Comparison of ENCODE assay signal across 1 cellular context in the genomic region with DNA sequence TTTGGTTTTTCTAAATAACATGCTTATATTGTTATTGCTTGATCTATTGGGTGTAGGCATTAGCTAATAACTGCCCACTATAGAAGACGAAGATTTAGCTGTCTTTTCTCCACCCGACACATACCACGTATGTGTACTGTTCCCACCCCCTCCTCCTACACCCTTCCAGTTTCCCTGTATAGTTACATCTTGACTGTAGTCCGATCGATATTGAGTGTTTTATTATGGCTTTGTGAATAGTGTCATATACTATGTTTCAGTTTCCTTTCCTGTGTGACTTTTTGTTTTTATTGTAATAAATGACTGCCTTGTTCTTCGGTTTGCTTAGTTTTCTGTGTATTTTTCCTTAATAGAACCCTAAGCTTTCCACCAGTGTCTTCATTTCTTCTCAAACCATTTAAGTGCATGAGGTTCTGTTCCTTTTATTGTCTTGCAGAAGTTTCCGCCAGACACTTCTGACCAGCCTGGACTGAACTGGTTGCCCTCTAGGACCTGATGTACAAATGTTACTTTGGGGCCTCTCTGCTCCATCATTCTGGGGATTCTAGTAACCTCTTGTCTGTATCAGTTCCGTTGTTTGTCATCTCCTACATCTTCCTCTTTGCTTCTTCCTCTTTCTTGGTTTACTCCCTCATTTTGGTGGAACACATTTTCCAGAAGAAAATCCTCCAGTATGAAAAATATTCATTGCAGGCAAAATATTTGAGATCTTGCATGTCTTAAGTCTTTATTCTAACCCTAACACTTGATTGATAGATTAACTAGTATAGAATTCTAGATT.
TF ChIP-seq lines count a peak whose summit lies in the region.

No MANE protein-coding gene starts in this region.

TF ChIP-seq in GM12878, 131 proteins besides CTCF, POLR2A, EP300 and RAD21 (continued from another document and continues in another):
- TF ChIP-seq CBX5 (IDR thresholded peaks at IDR 0.05; ENCODE audit: low read depth) (0 out of 2 replicates have a peak, but pooled peaks have one; percentile 17), MYB (IDR thresholded peaks at IDR 0.05; ENCODE audit: borderline replicate concordance, low read depth, low read length) (no peak), BCL11A (IDR thresholded peaks at IDR 0.05; ENCODE audit: low read depth, low read length) (peak; percentile 43; the same call in 1 of the 2 replicates), TCF3 (IDR thresholded peaks at IDR 0.05; ENCODE audit: borderline replicate concordance, insufficient read depth, low read depth, low read length) (no peak), NR2C2 (IDR thresholded peaks at IDR 0.05; ENCODE audit: borderline replicate concordance, control insufficient read depth, insufficient read length, low read depth) (no peak), EED (IDR thresholded peaks at IDR 0.05; ENCODE audit: low read depth) (peak; percentile 66; the same call in 1 of the 2 replicates), ZZZ3 (IDR thresholded peaks at IDR 0.05; ENCODE audit: control insufficient read depth, insufficient read length, low read depth) (no peak), ATF7 (IDR thresholded peaks at IDR 0.05; ENCODE audit: low read depth) (no peak), TARDBP (IDR thresholded peaks at IDR 0.05; ENCODE audit: borderline replicate concordance) (no peak), IKZF2 (IDR thresholded peaks at IDR 0.05) (peak; percentile 80 to 82), NFYA (IDR thresholded peaks at IDR 0.05; ENCODE audit: borderline replicate concordance, low read depth, low read length) (no peak), ZNF622 (IDR thresholded peaks at IDR 0.05) (no peak), ASH2L (IDR thresholded peaks at IDR 0.05; ENCODE audit: borderline replicate concordance, low read depth) (no peak), NFIC (IDR thresholded peaks at IDR 0.05; ENCODE audit: low read depth, low read length) (peak; percentile 78), WRNIP1 (IDR thresholded peaks at IDR 0.05; ENCODE audit: borderline replicate concordance, low read depth, low read length) (no peak), MEF2A (IDR thresholded peaks at IDR 0.05; ENCODE audit: insufficient read depth, low read depth, low read length) (0 out of 2 replicates have a peak, but pooled peaks have one; percentile 17), YY1 (IDR thresholded peaks at IDR 0.05; ENCODE audit: low read depth, low read length) (0 out of 2 replicates have a peak, but pooled peaks have one; percentile 22), CBX3 (IDR thresholded peaks at IDR 0.05; ENCODE audit: borderline replicate concordance, low read depth) (no peak), SREBF1 (IDR thresholded peaks at IDR 0.05; ENCODE audit: low read length) (no peak), JUND (IDR thresholded peaks at IDR 0.05; ENCODE audit: low read depth, low read length) (no peak), RFX5 (IDR thresholded peaks at IDR 0.05; ENCODE audit: low read depth, low read length) (no peak), CHD4 (IDR thresholded peaks at IDR 0.05) (no peak), LARP7 (IDR thresholded peaks at IDR 0.05) (no peak), SUPT20H (IDR thresholded peaks at IDR 0.05; ENCODE audit: borderline replicate concordance, control insufficient read depth, low read depth, low read length) (no peak), SREBF2 (IDR thresholded peaks at IDR 0.05; ENCODE audit: low read length) (no peak), CHD2 (IDR thresholded peaks at IDR 0.05; ENCODE audit: borderline replicate concordance, low read depth, low read length) (no peak), ZNF274 (IDR thresholded peaks at IDR 0.05; ENCODE audit: insufficient read depth, insufficient read length) (no peak), SP1 (IDR thresholded peaks at IDR 0.05; ENCODE audit: low read depth, low read length) (peak; percentile 57), BHLHE40 (IDR thresholded peaks at IDR 0.05; ENCODE audit: borderline replicate concordance in 1 of 2, low read depth in 2 of 2, low read length in 1 of 2) (no peak), HCFC1 (IDR thresholded peaks at IDR 0.05; ENCODE audit: low read length) (no peak), RUNX3 (IDR thresholded peaks at IDR 0.05; ENCODE audit: low read length) (peak; percentile 68), JUNB (IDR thresholded peaks at IDR 0.05) (peak; percentile 67), DPF2 (IDR thresholded peaks at IDR 0.05) (0 out of 2 replicates have a peak, but pooled peaks have one; percentile 31), CHD1 (IDR thresholded peaks at IDR 0.05; ENCODE audit: low read depth, low read length) (no peak)
- TF ChIP-seq, protein P1, sequence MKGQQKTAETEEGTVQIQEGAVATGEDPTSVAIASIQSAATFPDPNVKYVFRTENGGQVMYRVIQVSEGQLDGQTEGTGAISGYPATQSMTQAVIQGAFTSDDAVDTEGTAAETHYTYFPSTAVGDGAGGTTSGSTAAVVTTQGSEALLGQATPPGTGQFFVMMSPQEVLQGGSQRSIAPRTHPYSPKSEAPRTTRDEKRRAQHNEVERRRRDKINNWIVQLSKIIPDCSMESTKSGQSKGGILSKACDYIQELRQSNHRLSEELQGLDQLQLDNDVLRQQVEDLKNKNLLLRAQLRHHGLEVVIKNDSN (IDR thresholded peaks at IDR 0.05; ENCODE audit: borderline replicate concordance, extremely low read length, insufficient read depth, low read depth, low read length): no peak
- TF ChIP-seq, protein P2, sequence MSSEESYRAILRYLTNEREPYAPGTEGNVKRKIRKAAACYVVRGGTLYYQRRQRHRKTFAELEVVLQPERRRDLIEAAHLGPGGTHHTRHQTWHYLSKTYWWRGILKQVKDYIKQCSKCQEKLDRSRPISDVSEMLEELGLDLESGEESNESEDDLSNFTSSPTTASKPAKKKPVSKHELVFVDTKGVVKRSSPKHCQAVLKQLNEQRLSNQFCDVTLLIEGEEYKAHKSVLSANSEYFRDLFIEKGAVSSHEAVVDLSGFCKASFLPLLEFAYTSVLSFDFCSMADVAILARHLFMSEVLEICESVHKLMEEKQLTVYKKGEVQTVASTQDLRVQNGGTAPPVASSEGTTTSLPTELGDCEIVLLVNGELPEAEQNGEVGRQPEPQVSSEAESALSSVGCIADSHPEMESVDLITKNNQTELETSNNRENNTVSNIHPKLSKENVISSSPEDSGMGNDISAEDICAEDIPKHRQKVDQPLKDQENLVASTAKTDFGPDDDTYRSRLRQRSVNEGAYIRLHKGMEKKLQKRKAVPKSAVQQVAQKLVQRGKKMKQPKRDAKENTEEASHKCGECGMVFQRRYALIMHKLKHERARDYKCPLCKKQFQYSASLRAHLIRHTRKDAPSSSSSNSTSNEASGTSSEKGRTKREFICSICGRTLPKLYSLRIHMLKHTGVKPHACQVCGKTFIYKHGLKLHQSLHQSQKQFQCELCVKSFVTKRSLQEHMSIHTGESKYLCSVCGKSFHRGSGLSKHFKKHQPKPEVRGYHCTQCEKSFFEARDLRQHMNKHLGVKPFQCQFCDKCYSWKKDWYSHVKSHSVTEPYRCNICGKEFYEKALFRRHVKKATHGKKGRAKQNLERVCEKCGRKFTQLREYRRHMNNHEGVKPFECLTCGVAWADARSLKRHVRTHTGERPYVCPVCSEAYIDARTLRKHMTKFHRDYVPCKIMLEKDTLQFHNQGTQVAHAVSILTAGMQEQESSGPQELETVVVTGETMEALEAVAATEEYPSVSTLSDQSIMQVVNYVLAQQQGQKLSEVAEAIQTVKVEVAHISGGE (CRISPR knock-in tag; IDR thresholded peaks at IDR 0.05): no peak
- TF ChIP-seq, protein P3, sequence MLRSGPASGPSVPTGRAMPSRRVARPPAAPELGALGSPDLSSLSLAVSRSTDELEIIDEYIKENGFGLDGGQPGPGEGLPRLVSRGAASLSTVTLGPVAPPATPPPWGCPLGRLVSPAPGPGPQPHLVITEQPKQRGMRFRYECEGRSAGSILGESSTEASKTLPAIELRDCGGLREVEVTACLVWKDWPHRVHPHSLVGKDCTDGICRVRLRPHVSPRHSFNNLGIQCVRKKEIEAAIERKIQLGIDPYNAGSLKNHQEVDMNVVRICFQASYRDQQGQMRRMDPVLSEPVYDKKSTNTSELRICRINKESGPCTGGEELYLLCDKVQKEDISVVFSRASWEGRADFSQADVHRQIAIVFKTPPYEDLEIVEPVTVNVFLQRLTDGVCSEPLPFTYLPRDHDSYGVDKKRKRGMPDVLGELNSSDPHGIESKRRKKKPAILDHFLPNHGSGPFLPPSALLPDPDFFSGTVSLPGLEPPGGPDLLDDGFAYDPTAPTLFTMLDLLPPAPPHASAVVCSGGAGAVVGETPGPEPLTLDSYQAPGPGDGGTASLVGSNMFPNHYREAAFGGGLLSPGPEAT (IDR thresholded peaks at IDR 0.05; ENCODE audit: low read depth): peak; percentile 58; the same call in 1 of the 2 replicates
- TF ChIP-seq, protein P4, sequence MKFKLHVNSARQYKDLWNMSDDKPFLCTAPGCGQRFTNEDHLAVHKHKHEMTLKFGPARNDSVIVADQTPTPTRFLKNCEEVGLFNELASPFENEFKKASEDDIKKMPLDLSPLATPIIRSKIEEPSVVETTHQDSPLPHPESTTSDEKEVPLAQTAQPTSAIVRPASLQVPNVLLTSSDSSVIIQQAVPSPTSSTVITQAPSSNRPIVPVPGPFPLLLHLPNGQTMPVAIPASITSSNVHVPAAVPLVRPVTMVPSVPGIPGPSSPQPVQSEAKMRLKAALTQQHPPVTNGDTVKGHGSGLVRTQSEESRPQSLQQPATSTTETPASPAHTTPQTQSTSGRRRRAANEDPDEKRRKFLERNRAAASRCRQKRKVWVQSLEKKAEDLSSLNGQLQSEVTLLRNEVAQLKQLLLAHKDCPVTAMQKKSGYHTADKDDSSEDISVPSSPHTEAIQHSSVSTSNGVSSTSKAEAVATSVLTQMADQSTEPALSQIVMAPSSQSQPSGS (IDR thresholded peaks at IDR 0.05; ENCODE audit: low read length): no peak; the same call in 1 of the 2 replicates
- TF ChIP-seq, protein P5, sequence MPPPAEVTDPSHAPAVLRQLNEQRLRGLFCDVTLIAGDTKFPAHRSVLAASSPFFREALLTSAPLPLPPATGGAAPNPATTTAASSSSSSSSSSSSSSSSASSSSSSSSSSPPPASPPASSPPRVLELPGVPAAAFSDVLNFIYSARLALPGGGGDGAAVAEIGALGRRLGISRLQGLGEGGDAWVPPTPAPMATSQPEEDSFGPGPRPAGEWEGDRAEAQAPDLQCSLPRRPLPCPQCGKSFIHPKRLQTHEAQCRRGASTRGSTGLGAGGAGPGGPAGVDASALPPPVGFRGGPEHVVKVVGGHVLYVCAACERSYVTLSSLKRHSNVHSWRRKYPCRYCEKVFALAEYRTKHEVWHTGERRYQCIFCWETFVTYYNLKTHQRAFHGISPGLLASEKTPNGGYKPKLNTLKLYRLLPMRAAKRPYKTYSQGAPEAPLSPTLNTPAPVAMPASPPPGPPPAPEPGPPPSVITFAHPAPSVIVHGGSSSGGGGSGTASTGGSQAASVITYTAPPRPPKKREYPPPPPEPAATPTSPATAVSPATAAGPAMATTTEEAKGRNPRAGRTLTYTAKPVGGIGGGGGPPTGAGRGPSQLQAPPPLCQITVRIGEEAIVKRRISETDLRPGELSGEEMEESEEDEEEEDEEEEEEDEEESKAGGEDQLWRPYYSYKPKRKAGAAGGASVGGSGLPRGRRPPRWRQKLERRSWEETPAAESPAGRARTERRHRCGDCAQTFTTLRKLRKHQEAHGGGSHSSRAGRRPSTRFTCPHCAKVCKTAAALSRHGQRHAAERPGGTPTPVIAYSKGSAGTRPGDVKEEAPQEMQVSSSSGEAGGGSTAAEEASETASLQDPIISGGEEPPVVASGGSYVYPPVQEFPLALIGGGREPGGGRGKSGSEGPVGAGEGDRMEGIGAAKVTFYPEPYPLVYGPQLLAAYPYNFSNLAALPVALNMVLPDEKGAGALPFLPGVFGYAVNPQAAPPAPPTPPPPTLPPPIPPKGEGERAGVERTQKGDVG (CRISPR knock-in tag; IDR thresholded peaks at IDR 0.05): no peak
- TF ChIP-seq, protein P6, sequence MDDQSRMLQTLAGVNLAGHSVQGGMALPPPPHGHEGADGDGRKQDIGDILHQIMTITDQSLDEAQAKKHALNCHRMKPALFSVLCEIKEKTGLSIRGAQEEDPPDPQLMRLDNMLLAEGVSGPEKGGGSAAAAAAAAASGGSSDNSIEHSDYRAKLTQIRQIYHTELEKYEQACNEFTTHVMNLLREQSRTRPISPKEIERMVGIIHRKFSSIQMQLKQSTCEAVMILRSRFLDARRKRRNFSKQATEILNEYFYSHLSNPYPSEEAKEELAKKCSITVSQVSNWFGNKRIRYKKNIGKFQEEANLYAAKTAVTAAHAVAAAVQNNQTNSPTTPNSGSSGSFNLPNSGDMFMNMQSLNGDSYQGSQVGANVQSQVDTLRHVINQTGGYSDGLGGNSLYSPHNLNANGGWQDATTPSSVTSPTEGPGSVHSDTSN (IDR thresholded peaks at IDR 0.05; ENCODE audit: insufficient replicate concordance, low read depth, low read length): no peak
- TF ChIP-seq, protein P7, sequence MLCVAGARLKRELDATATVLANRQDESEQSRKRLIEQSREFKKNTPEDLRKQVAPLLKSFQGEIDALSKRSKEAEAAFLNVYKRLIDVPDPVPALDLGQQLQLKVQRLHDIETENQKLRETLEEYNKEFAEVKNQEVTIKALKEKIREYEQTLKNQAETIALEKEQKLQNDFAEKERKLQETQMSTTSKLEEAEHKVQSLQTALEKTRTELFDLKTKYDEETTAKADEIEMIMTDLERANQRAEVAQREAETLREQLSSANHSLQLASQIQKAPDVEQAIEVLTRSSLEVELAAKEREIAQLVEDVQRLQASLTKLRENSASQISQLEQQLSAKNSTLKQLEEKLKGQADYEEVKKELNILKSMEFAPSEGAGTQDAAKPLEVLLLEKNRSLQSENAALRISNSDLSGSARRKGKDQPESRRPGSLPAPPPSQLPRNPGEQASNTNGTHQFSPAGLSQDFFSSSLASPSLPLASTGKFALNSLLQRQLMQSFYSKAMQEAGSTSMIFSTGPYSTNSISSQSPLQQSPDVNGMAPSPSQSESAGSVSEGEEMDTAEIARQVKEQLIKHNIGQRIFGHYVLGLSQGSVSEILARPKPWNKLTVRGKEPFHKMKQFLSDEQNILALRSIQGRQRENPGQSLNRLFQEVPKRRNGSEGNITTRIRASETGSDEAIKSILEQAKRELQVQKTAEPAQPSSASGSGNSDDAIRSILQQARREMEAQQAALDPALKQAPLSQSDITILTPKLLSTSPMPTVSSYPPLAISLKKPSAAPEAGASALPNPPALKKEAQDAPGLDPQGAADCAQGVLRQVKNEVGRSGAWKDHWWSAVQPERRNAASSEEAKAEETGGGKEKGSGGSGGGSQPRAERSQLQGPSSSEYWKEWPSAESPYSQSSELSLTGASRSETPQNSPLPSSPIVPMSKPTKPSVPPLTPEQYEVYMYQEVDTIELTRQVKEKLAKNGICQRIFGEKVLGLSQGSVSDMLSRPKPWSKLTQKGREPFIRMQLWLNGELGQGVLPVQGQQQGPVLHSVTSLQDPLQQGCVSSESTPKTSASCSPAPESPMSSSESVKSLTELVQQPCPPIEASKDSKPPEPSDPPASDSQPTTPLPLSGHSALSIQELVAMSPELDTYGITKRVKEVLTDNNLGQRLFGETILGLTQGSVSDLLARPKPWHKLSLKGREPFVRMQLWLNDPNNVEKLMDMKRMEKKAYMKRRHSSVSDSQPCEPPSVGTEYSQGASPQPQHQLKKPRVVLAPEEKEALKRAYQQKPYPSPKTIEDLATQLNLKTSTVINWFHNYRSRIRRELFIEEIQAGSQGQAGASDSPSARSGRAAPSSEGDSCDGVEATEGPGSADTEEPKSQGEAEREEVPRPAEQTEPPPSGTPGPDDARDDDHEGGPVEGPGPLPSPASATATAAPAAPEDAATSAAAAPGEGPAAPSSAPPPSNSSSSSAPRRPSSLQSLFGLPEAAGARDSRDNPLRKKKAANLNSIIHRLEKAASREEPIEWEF (IDR thresholded peaks at IDR 0.05; ENCODE audit: insufficient replicate concordance, low read depth, low read length): no peak
